ENCODE assay signal across 8 cellular contexts in genomic region chr7:16918288-16918895, GRCh38. TPM values are rescaled to one million over a fixed set of nuclear protein-coding genes. Genes with fewer than 3 reads are reported as not detected.
DNase-seq lines count a peak whose midpoint lies in the region; ATAC-seq and TF ChIP-seq lines count a peak whose summit lies in the region.

No MANE protein-coding gene starts in this region.

- no peak for ATAC-seq in GM21825 (IDR thresholded peaks at IDR 0.05; ENCODE audit: unreplicated experiment)
- no peak for ATAC-seq in GM19463 (IDR thresholded peaks at IDR 0.05; ENCODE audit: unreplicated experiment)

- no peaks in the 10 kb centered on the region for H3K4me1 ChIP-seq in BE2C

- no peak overlapping the region for H3K4me3 ChIP-seq in BE2C (ENCODE audit: low read depth, low read length)

- in situ Hi-C loops in GM13977 (cut with MboI; ENCODE audit: low pct_unique_long_range_greater_than_20kb, low sequenced_read_pairs, unreplicated experiment): no loop called here

- no peaks in the 10 kb centered on the region for H3K27me3 Mint-ChIP-seq in nephron (ENCODE audit: low read depth)

- H3K4me3 Mint-ChIP-seq in nephron: no peak overlapping the region

- H3K9me3 Mint-ChIP-seq in nephron: peaks cover 4% of the 10 kb centered on the region

- H3K36me3 ChIP-seq in BE2C: no peaks in the 10 kb centered on the region

- H3K9me3 ChIP-seq in BE2C: no peaks in the 10 kb centered on the region; the same call in 1 of the 2 replicates

- peak; percentile 68 for TF ChIP-seq CTCF in BE2C (IDR thresholded peaks at IDR 0.05; ENCODE audit: low read depth, low read length)
- TF ChIP-seq CTCF in GM13977 (IDR thresholded peaks at IDR 0.05; ENCODE audit: extremely low read depth, insufficient read depth, missing control alignments): peak; percentile 57
- peak; percentile 63 to 75 (median 74) for TF ChIP-seq CTCF in nephron (IDR thresholded peaks at IDR 0.05; ENCODE audit: unreplicated experiment in 3 of 3)

- peaks cover 23% of the 10 kb centered on the region for H3K4me1 Mint-ChIP-seq in nephron

- no peak overlapping the region for H3K27ac Mint-ChIP-seq in nephron

- peak; percentile 29 for DNase-seq in BE2C
- no peak for DNase-seq in GM13977 (ENCODE audit: low spot score)
- DNase-seq in NCI-H82 treated with DMSO at 0.1 percent for 48 hours (lab: John Stamatoyannopoulos, UW; ENCODE audit: unreplicated experiment): peak; percentile 21
- DNase-seq in dedifferentiated amniotic fluid mesenchymal stem cell (ENCODE audit: extremely low spot score): peak; percentile 52
- no peak for DNase-seq in ecto neural progenitor cell (ENCODE audit: low spot score)

- H3K27me3 ChIP-seq in BE2C: no peaks in the 10 kb centered on the region

- no peaks in the 10 kb centered on the region for H3K36me3 Mint-ChIP-seq in nephron (ENCODE audit: low read depth)

RNA-seq across cellular contexts. Expression of gene AGR3, which starts 36.6 kb away (rescaled TPM):
- polyA plus RNA-seq in BE2C (2012; ENCODE audit: insufficient read depth, insufficient read length, low read depth): not detected

Comparison
In these comparisons a context has a peak if more than half of its experiments do, and no peak if none do; other contexts are left out.
1. DNase-seq: peak in BE2C (single experiment), NCI-H82 treated with DMSO at 0.1 percent for 48 hours (single experiment) and dedifferentiated amniotic fluid mesenchymal stem cell (single experiment); none in GM13977 (single experiment) and ecto neural progenitor cell (single experiment).
2. Peak in every context shown above with its lines, with median percentiles within 50 percentile points of each other: CTCF ChIP-seq.